Comparison of ENCODE assay signal across 8 cellular contexts in the genomic region with DNA sequence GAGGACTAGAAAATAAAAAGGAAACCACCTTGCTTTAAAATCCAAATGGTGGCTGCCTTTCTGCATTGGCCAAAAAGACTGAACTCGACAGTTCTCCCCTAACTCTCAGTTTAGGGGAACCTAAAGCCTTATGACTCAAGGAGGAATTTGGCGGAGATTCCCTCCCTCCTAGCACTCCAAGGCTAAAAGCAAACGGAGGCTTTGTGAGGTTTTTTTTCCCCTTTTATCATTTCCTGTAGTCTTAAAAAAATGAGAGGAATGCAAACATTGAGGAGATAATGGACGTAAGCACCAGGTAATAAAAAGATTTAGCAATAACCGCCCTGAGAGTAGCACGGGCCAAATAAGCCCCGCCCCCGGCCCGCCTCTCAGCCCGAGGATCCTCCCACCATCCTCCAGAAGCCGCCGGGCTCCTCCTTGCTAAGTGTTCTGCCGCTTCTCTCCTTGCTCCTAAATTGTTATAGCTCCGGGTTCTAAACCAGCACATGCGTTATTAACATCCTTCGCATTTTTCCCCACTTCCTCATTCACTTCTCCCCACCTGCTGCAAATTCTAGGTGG. TPM values are rescaled to one million over a fixed set of nuclear protein-coding genes. Genes with fewer than 3 reads are reported as not detected.
DNase-seq lines count a peak whose midpoint lies in the region; ATAC-seq and TF ChIP-seq lines count a peak whose summit lies in the region.

No MANE protein-coding gene starts in this region.

- H2AFZ ChIP-seq in GM23338 = no peak overlapping the region
- no peak overlapping the region for H2AFZ ChIP-seq in OCI-LY7 (ENCODE audit: low read length)

- H3K4me1 Mint-ChIP-seq in GM23338 = peaks cover 42% of the 10 kb centered on the region
- peaks cover 15% of the 10 kb centered on the region for H3K4me1 Mint-ChIP-seq in activated T-helper 17 cell treated with anti-CD3 and anti-CD28 coated beads, Interleukin-2, amount 50 U/mL, for 72 hours

- BruUV-seq in OCI-LY7 (replicated peaks; lab: Mats Ljungman, UMichigan) = no TSS peak

- peak; percentile 77 for ATAC-seq in GM23338
- peak; percentile 54 for ATAC-seq in activated T-helper 17 cell treated with anti-CD3 and anti-CD28 coated beads, Interleukin-2, amount 50 U/mL, for 72 hours (replicated peaks)

- peak; percentile 47 for DNase-seq in AG04450 (ENCODE audit: low read depth, low spot score)
- peak; percentile 89 for DNase-seq in GM23338 (ENCODE audit: low spot score)
- DNase-seq in OCI-LY7 (ENCODE audit: low spot score) = peak; percentile 42
- peak; percentile 93 for DNase-seq in fibroblast of pulmonary artery (ENCODE audit: low read depth)
- DNase-seq in nucleus accumbens (lab: John Stamatoyannopoulos, UW) = peak in 41 of 56 donors; percentile 21 to 82 (median 51)
- DNase-seq in testis = peak; percentile 89
- DNase-seq in inferior parietal cortex (ENCODE audit: extremely low spot score) = no peak

- H3K4me3 ChIP-seq in AG04450 (ENCODE audit: low read depth, low read length) (peak overlapping the region; percentile 31), GM23338 (no peak overlapping the region), OCI-LY7 (ENCODE audit: low read depth, low read length, poor library complexity, severe bottlenecking) (no peak overlapping the region), fibroblast of pulmonary artery (replicated peaks; ENCODE audit: low read depth, low read length) (peak overlapping the region; percentile 19), testis (peak overlapping the region in 1 of 2 donors; percentile 15)

- 4 to 5% methylated on average over 16 of the region's 16 CpGs for WGBS in testis, 2 donors

- POLR2A ChIA-PET in AG04450 (lab: Yijun Ruan, JAX) = interaction anchor here (0.6 to 1.0 kb wide), 2 partner anchors 8 to 18 kb away, joined by 5 to 8 read pairs; no protein-coding TSS in a partner anchor
- POLR2A ChIA-PET in OCI-LY7 (lab: Charles Lee) = interaction anchor here (0.6 kb wide), 2 partner anchors 120 to 339 kb away, joined by 3 to 6 read pairs; no protein-coding TSS in a partner anchor

- H3K4me1 ChIP-seq in GM23338 (ENCODE audit: insufficient read depth) (peaks cover 27% of the 10 kb centered on the region), OCI-LY7 (ENCODE audit: insufficient read depth, low read length, poor library complexity, severe bottlenecking) (no peaks in the 10 kb centered on the region), testis (peaks cover 38% of the 10 kb centered on the region)

- H3K4me2 ChIP-seq in GM23338 = peak overlapping the region; percentile 33
- peak overlapping the region; percentile 40 for H3K4me2 ChIP-seq in OCI-LY7 (ENCODE audit: low read length)

- H3K27ac ChIP-seq in AG04450 (ENCODE audit: low read depth, low read length) (peak overlapping the region; percentile 39), GM23338 (ENCODE audit: low read depth) (peak overlapping the region; percentile 4; the same call in 1 of the 2 replicates), OCI-LY7 (ENCODE audit: low read depth, low read length, poor library complexity, severe bottlenecking) (no peak overlapping the region), testis (peak overlapping the region in 1 of 2 donors; percentile 11)

- peaks cover 6% of the 10 kb centered on the region; the same call in 1 of the 2 replicates for H3F3A ChIP-seq in GM23338 (replicated peaks; ENCODE audit: low read depth)

- CTCF ChIA-PET in AG04450 (lab: Charles Lee) (interaction anchor here (0.7 to 1.4 kb wide), 4 partner anchors 55 to 1207 kb away, joined by 3 to 5 read pairs (median 4); no protein-coding TSS in a partner anchor), OCI-LY7 (lab: Charles Lee; ENCODE audit: unreplicated experiment) (interaction anchor here (0.6 kb wide), 1 partner anchor 12 kb away, joined by 3 read pairs; no protein-coding TSS in a partner anchor)

- intact Hi-C loops in OCI-LY7 (cut with micrococcal nuclease; ENCODE audit: unreplicated experiment) (no loop called here), testis (cut with DNase I; ENCODE audit: low total_unique reads) (no loop called here)

- 0 out of 2 replicates have a peak overlapping the region, but pooled peaks have one; percentile 1 for H3K27ac Mint-ChIP-seq in GM23338
- peak overlapping the region; percentile 36 for H3K27ac Mint-ChIP-seq in activated T-helper 17 cell treated with anti-CD3 and anti-CD28 coated beads, Interleukin-2, amount 50 U/mL, for 72 hours

- H3K79me2 ChIP-seq in GM23338 (replicated peaks; ENCODE audit: insufficient read depth) (no peaks in the 10 kb centered on the region), OCI-LY7 (ENCODE audit: insufficient read depth, low read depth, low read length) (no peaks in the 10 kb centered on the region)

- no peaks in the 10 kb centered on the region for H3K27me3 ChIP-seq in AG04450 (ENCODE audit: control insufficient read depth, insufficient read depth, low read length)
- no peaks in the 10 kb centered on the region for H3K27me3 ChIP-seq in GM23338 (ENCODE audit: insufficient read depth)
- no peaks in the 10 kb centered on the region for H3K27me3 ChIP-seq in testis

- TF ChIP-seq POLR2A in testis (IDR thresholded peaks at IDR 0.05) = no peak

- H4K20me1 ChIP-seq in GM23338 (replicated peaks; ENCODE audit: insufficient read depth) (no peaks in the 10 kb centered on the region), OCI-LY7 (ENCODE audit: insufficient read depth, low read length) (no peaks in the 10 kb centered on the region)

- H3K4me3 Mint-ChIP-seq in GM23338 = peak overlapping the region; percentile 44; the same call in 1 of the 3 replicates
- peak overlapping the region; percentile 63 for H3K4me3 Mint-ChIP-seq in activated T-helper 17 cell treated with anti-CD3 and anti-CD28 coated beads, Interleukin-2, amount 50 U/mL, for 72 hours

- peaks cover 23% of the 10 kb centered on the region for H3K27me3 Mint-ChIP-seq in GM23338 (ENCODE audit: insufficient read depth, low read depth, poor library complexity)
- H3K27me3 Mint-ChIP-seq in activated T-helper 17 cell treated with anti-CD3 and anti-CD28 coated beads, Interleukin-2, amount 50 U/mL, for 72 hours = no peaks in the 10 kb centered on the region

- H3K9me3 Mint-ChIP-seq in GM23338 = no peaks in the 10 kb centered on the region
- no peaks in the 10 kb centered on the region for H3K9me3 Mint-ChIP-seq in activated T-helper 17 cell treated with anti-CD3 and anti-CD28 coated beads, Interleukin-2, amount 50 U/mL, for 72 hours

- H3K9me3 ChIP-seq in AG04450 (ENCODE audit: control insufficient read depth, insufficient read depth, low read length) = no peaks in the 10 kb centered on the region
- no peaks in the 10 kb centered on the region for H3K9me3 ChIP-seq in OCI-LY7 (ENCODE audit: low read length)
- H3K9me3 ChIP-seq in testis = no peaks in the 10 kb centered on the region

- H3K36me3 Mint-ChIP-seq in GM23338 (ENCODE audit: low read depth) = no peaks in the 10 kb centered on the region
- H3K36me3 Mint-ChIP-seq in activated T-helper 17 cell treated with anti-CD3 and anti-CD28 coated beads, Interleukin-2, amount 50 U/mL, for 72 hours (ENCODE audit: low read depth) = peaks cover under 1% of the 10 kb centered on the region

- TF ChIP-seq CTCF in AG04450 (IDR thresholded peaks at IDR 0.05; ENCODE audit: low read depth, low read length) = no peak
- no peak for TF ChIP-seq CTCF in GM23338 (conservative IDR thresholded peaks at IDR 0.05; ENCODE audit: low read depth in 2 of 2)
- no peak for TF ChIP-seq CTCF in OCI-LY7 (conservative IDR thresholded peaks at IDR 0.05; ENCODE audit: low read length)
- TF ChIP-seq CTCF in fibroblast of pulmonary artery (IDR thresholded peaks at IDR 0.05; ENCODE audit: low read length, missing control alignments) = no peak
- TF ChIP-seq CTCF in testis (IDR thresholded peaks at IDR 0.05) = no peak

- H3K9me2 ChIP-seq in GM23338 (ENCODE audit: insufficient read depth) (no peaks in the 10 kb centered on the region), OCI-LY7 (ENCODE audit: insufficient read depth, low read length) (no peaks in the 10 kb centered on the region)

- H3K36me3 ChIP-seq in GM23338 (ENCODE audit: insufficient read depth) = no peaks in the 10 kb centered on the region
- no peaks in the 10 kb centered on the region for H3K36me3 ChIP-seq in OCI-LY7 (ENCODE audit: insufficient read depth, low read length)
- H3K36me3 ChIP-seq in testis (ENCODE audit: low read depth, missing control alignments) = no peaks in the 10 kb centered on the region

RNA-seq across cellular contexts. Expression of gene KIFC3, which starts 5.8 kb away (rescaled TPM):
- polyA plus RNA-seq in AG04450 (2011; rRNA removed) = 24.4 and 31.2 TPM in 2 replicates
- 34.6 and 56.5 TPM in 2 replicates for polyA minus RNA-seq in AG04450 (2011; rRNA and poly(A)+ RNA removed)
- total RNA-seq in GM23338 (2014; rRNA removed; shearing (Covaris generic)) = 11.5 and 12.5 TPM in 2 replicates
- 4.4 and 6.6 TPM in 2 replicates for polyA plus RNA-seq in GM23338 (2016; fragmentation: Nextera tagmentation; extraction: Ambion mirVana)
- total RNA-seq in OCI-LY7 (2014; rRNA removed; shearing (Covaris generic)) = not detected in 2 replicates
- 0.61 TPM in 1 of 2 replicates, not detected in the other for total RNA-seq in OCI-LY7 (2022)
- total RNA-seq in activated T-helper 17 cell treated with anti-CD3 and anti-CD28 coated beads, Interleukin-2, amount 50 U/mL, for 72 hours = 1 to 10 TPM in 1 of 2 donors, under 1 TPM in 1; 0.82 to 1.2 TPM
- 100 to 1,000 TPM; 137 to 185 TPM for total RNA-seq in testis
- polyA plus RNA-seq in testis (ENCODE audit: insufficient read depth, low read depth, low replicate concordance) = 105 TPM

Comparison
In these comparisons a context has a peak if more than half of its experiments do, and no peak if none do; other contexts are left out.
1. H3K4me3 ChIP-seq: peak in AG04450 (single experiment) and fibroblast of pulmonary artery (single experiment); none in GM23338 (single experiment) and OCI-LY7 (single experiment).
2. RNA of gene KIFC3, which starts 5.8 kb away (total RNA-seq): 137 to 185 TPM in testis; 11.5 to 12.5 TPM in GM23338, 0.82 to 1.2 TPM in activated T-helper 17 cell treated with anti-CD3 and anti-CD28 coated beads, Interleukin-2, amount 50 U/mL, for 72 hours and 0.61 TPM in OCI-LY7; every median in the first group is over 10 times any median in the second.